In genomic region chr5:66634601-66635000, GRCh38 we compare ENCODE assay signal across 17 cellular contexts. TPM values are rescaled to one million over a fixed set of nuclear protein-coding genes. Genes with fewer than 3 reads are reported as not detected.
DNase-seq lines count a peak whose midpoint lies in the region; TF ChIP-seq lines count a peak whose summit lies in the region.
"Had no signal": no experiment of that assay in that cellular context is flagged by ENCODE, and none has a peak within 500 bp of the region (broad histone marks: within the 10 kb centered on the region; RNA-seq: fewer than 3 reads in every experiment).

No MANE protein-coding gene starts in this region.

- intact Hi-C loops in left ventricle myocardium inferior (cut with micrococcal nuclease), result no loop called here

- H3K4me3 ChIP-seq in left ventricle myocardium inferior (no peak overlapping the region), right atrium auricular region (no peak overlapping the region), osteoblast (ENCODE audit: insufficient read depth, low read length) (no peak overlapping the region)
- H3K4me3 ChIP-seq: A549; BLaER1 treated with 17β-estradiol and CSF1 and Interleukin-3, amounts not matched to agents 10 nM and 100 nM had no signal

- H3K4me2 ChIP-seq in osteoblast (ENCODE audit: insufficient read depth, low read length), result no peak overlapping the region
- H3K4me2 ChIP-seq: A549; BLaER1 treated with 17β-estradiol and CSF1 and Interleukin-3, amounts not matched to agents 10 nM and 100 nM had no signal

- no peaks in the 10 kb centered on the region for H4K20me1 ChIP-seq in osteoblast (ENCODE audit: insufficient read depth, low read length)
- H4K20me1 ChIP-seq: BLaER1 treated with 17β-estradiol and CSF1 and Interleukin-3, amounts not matched to agents 10 nM and 100 nM had no signal

- H3K36me3 ChIP-seq in left ventricle myocardium inferior (no peaks in the 10 kb centered on the region), right atrium auricular region (no peaks in the 10 kb centered on the region), osteoblast (ENCODE audit: insufficient read depth, low read length) (no peaks in the 10 kb centered on the region)
- H3K36me3 ChIP-seq: BLaER1 treated with 17β-estradiol and CSF1 and Interleukin-3, amounts not matched to agents 10 nM and 100 nM had no signal

- no peaks in the 10 kb centered on the region for H3K79me2 ChIP-seq in osteoblast (ENCODE audit: insufficient read depth, low read length)

- H3K27me3 ChIP-seq in left ventricle myocardium inferior (ENCODE audit: low read depth) (no peaks in the 10 kb centered on the region), right atrium auricular region (no peaks in the 10 kb centered on the region), osteoblast (ENCODE audit: insufficient read depth, low read length) (peaks cover 4% of the 10 kb centered on the region)
- H3K27me3 ChIP-seq: BLaER1 treated with 17β-estradiol and CSF1 and Interleukin-3, amounts not matched to agents 10 nM and 100 nM had no signal

- no peak for TF ChIP-seq CTCF in left ventricle myocardium inferior (IDR thresholded peaks at IDR 0.05; ENCODE audit: borderline replicate concordance)
- no peak for TF ChIP-seq CTCF in right atrium auricular region (IDR thresholded peaks at IDR 0.05)
- TF ChIP-seq CTCF in osteoblast (IDR thresholded peaks at IDR 0.05; ENCODE audit: extremely low read depth, low read depth, low read length), result no peak

- H3K9me3 ChIP-seq in left ventricle myocardium inferior (replicated peaks), result no peaks in the 10 kb centered on the region
- no peaks in the 10 kb centered on the region for H3K9me3 ChIP-seq in right atrium auricular region
- no peaks in the 10 kb centered on the region for H3K9me3 ChIP-seq in osteoblast (ENCODE audit: low read depth, low read length)
- H3K9me3 ChIP-seq: A549; BLaER1 treated with 17β-estradiol and CSF1 and Interleukin-3, amounts not matched to agents 10 nM and 100 nM; Caco-2 had no signal

- peak; percentile 22 for DNase-seq in NCI-H748 (lab: John Stamatoyannopoulos, UW; ENCODE audit: unreplicated experiment)
- no peak for DNase-seq in NCI-H748 treated with DMSO at 0.1 percent for 48 hours (lab: John Stamatoyannopoulos, UW)
- DNase-seq in left ventricle myocardium inferior, result no peak
- DNase-seq in right atrium auricular region (ENCODE audit: low spot score), result no peak
- peak; percentile 4 for DNase-seq in osteoblast (ENCODE audit: insufficient read length, low spot score, missing footprints)
- DNase-seq in NCI-H2029 treated with DMSO at 0.1 percent for 48 hours (lab: John Stamatoyannopoulos, UW), result no peak
- DNase-seq in ureter (ENCODE audit: low spot score), result no peak
- DNase-seq: AML-193; Caco-2; Calu3; CD4-positive, alpha-beta T cell; CD8-positive, alpha-beta T cell; GF-D8 had no signal

- peak overlapping the region; percentile 39 for H3K27ac ChIP-seq in left ventricle myocardium inferior (replicated peaks)
- H3K27ac ChIP-seq in right atrium auricular region, result peak overlapping the region in 1 of 2 donors; percentile 14
- H3K27ac ChIP-seq in osteoblast (ENCODE audit: low read depth, low read length), result no peak overlapping the region
- H3K27ac ChIP-seq: 22Rv1; A549; BLaER1 treated with 17β-estradiol and CSF1 and Interleukin-3, amounts not matched to agents 10 nM and 100 nM; C4-2B had no signal

- H3K4me1 ChIP-seq in left ventricle myocardium inferior, result peaks cover 43% of the 10 kb centered on the region
- H3K4me1 ChIP-seq in right atrium auricular region, result peaks cover 0 to 23% of the 10 kb centered on the region in 2 donors
- H3K4me1 ChIP-seq in osteoblast (ENCODE audit: insufficient read depth, low read length), result no peaks in the 10 kb centered on the region
- H3K4me1 ChIP-seq: A549, Caco-2 had no signal

- no peak overlapping the region for H2AFZ ChIP-seq in osteoblast (ENCODE audit: low read length)

RNA-seq across cellular contexts. Expression of gene MAST4, which starts 38.4 kb away (rescaled TPM):
- 55.7 TPM for total RNA-seq in left ventricle myocardium inferior
- total RNA-seq in right atrium auricular region, result 10 to 100 TPM; 50.4 to 60.6 TPM
- 12.1 and 12.7 TPM in 2 replicates for total RNA-seq in osteoblast
- total RNA-seq in ureter, result 114 TPM

Comparison
In these comparisons a context has a peak if more than half of its experiments do, and no peak if none do; other contexts are left out.
1. DNase-seq: peak in NCI-H748 (single experiment) and osteoblast (single experiment); none in NCI-H748 treated with DMSO at 0.1 percent for 48 hours (single experiment), left ventricle myocardium inferior (single experiment), right atrium auricular region (single experiment), NCI-H2029 treated with DMSO at 0.1 percent for 48 hours (single experiment) and ureter (single experiment).